In genomic region chr3:121736112-121736511, GRCh38 we compare ENCODE assay signal across 23 cellular contexts. TPM values are rescaled to one million over a fixed set of nuclear protein-coding genes. Genes with fewer than 3 reads are reported as not detected.
DNase-seq lines count a peak whose midpoint lies in the region; ATAC-seq and TF ChIP-seq lines count a peak whose summit lies in the region.
"Had no signal": no experiment of that assay in that cellular context is flagged by ENCODE, and none has a peak within 500 bp of the region (broad histone marks: within the 10 kb centered on the region; RNA-seq: fewer than 3 reads in every experiment).

No MANE protein-coding gene starts in this region.

- H3K4me3 Mint-ChIP-seq in activated naive CD4-positive, alpha-beta T cell treated with anti-CD3 and anti-CD28 coated beads, Interleukin-2, amount 10 ng/mL, durations not matched to agents 7 days and 5 days: no peak overlapping the region
- H3K4me3 Mint-ChIP-seq in endothelial cell (ENCODE audit: unreplicated experiment) (no peak overlapping the region), type B pancreatic cell (no peak overlapping the region)
- H3K4me3 Mint-ChIP-seq: CD4-positive, alpha-beta memory T cell had no signal

- peak overlapping the region in 1 of 2 donors; percentile 22 for H3K27ac Mint-ChIP-seq in activated naive CD4-positive, alpha-beta T cell treated with anti-CD3 and anti-CD28 coated beads, Interleukin-2, amount 50 U/mL, for 72 hours
- H3K27ac Mint-ChIP-seq in activated naive CD4-positive, alpha-beta T cell treated with anti-CD3 and anti-CD28 coated beads, Interleukin-2, amount 10 ng/mL, durations not matched to agents 7 days and 5 days: no peak overlapping the region
- H3K27ac Mint-ChIP-seq in endothelial cell (ENCODE audit: unreplicated experiment) (peak overlapping the region; percentile 61), type B pancreatic cell (peak overlapping the region; percentile 56)
- H3K27ac Mint-ChIP-seq: CD4-positive, alpha-beta memory T cell had no signal

- TF ChIP-seq CTCF in endothelial cell (IDR thresholded peaks at IDR 0.05; ENCODE audit: unreplicated experiment) (no peak), type B pancreatic cell (conservative IDR thresholded peaks at IDR 0.05) (no peak)

- peaks cover 7% of the 10 kb centered on the region for H3K4me1 Mint-ChIP-seq in activated naive CD4-positive, alpha-beta T cell treated with anti-CD3 and anti-CD28 coated beads, Interleukin-2, amount 10 ng/mL, durations not matched to agents 7 days and 5 days
- H3K4me1 Mint-ChIP-seq in endothelial cell (ENCODE audit: unreplicated experiment) (peaks cover 11% of the 10 kb centered on the region), type B pancreatic cell (ENCODE audit: unreplicated experiment) (peaks cover 13% of the 10 kb centered on the region)

- ATAC-seq in activated naive CD4-positive, alpha-beta T cell treated with anti-CD3 and anti-CD28 coated beads, Interleukin-2, amount 50 U/mL, for 72 hours: peak; percentile 48 to 74
- ATAC-seq in SK-N-SH treated with all-trans-retinoic acid at 6 μM for 48 hours (peak; percentile 50; the same call in 2 of the 3 replicates), GM19463 (IDR thresholded peaks at IDR 0.05; ENCODE audit: unreplicated experiment) (no peak)
- ATAC-seq: gastroesophageal sphincter, left lobe of liver, upper lobe of right lung had no signal

- no peaks in the 10 kb centered on the region for H3K27me3 Mint-ChIP-seq in activated naive CD4-positive, alpha-beta T cell treated with anti-CD3 and anti-CD28 coated beads, Interleukin-2, amount 10 ng/mL, durations not matched to agents 7 days and 5 days
- no peaks in the 10 kb centered on the region for H3K27me3 Mint-ChIP-seq in endothelial cell (ENCODE audit: unreplicated experiment)
- no peaks in the 10 kb centered on the region for H3K27me3 Mint-ChIP-seq in type B pancreatic cell
- H3K27me3 Mint-ChIP-seq: CD4-positive, alpha-beta memory T cell had no signal

- DNase-seq in activated naive CD4-positive, alpha-beta T cell treated with anti-CD3 and anti-CD28 coated beads, Interleukin-2, amount 50 U/mL, for 72 hours (ENCODE audit: low spot score in 2 of 2): no peak
- DNase-seq in activated naive CD4-positive, alpha-beta T cell treated with anti-CD3 and anti-CD28 coated beads, Interleukin-2, amount 10 ng/mL, durations not matched to agents 7 days and 5 days: no peak
- no peak for DNase-seq in endothelial cell (ENCODE audit: low spot score)
- DNase-seq in type B pancreatic cell (ENCODE audit: extremely low spot score, unreplicated experiment): no peak
- DNase-seq in NCI-H774 (lab: John Stamatoyannopoulos, UW): no peak
- DNase-seq in NCI-H2196 treated with DMSO at 0.1 percent for 48 hours (lab: John Stamatoyannopoulos, UW; ENCODE audit: unreplicated experiment): no peak
- DNase-seq: activated CD4-positive, alpha-beta T cell treated with anti-CD3 and anti-CD28 coated beads, Interleukin-2, amount 50 U/mL, for 1 hour; activated effector memory CD4-positive, alpha-beta T cell treated with Interleukin-2 at 50 U/mL for 16 hours; CD4-positive, alpha-beta memory T cell; DMS79; MM.1S; NCI-H146; NCI-H2171 treated with DMSO at 0.1 percent for 48 hours; NCI-H82; retina; stimulated activated CD4-positive, alpha-beta T cell treated with anti-CD3 and anti-CD28 coated beads, Interleukin-15, amount 100 ng/mL, for 24 hours; stimulated activated naive CD4-positive, alpha-beta T cell treated with Interleukin-2 at 50 U/mL for 16 hours; T1000; upper lobe of right lung had no signal

- H3K9me3 Mint-ChIP-seq in activated naive CD4-positive, alpha-beta T cell treated with anti-CD3 and anti-CD28 coated beads, Interleukin-2, amount 50 U/mL, for 72 hours: no peaks in the 10 kb centered on the region
- H3K9me3 Mint-ChIP-seq in activated naive CD4-positive, alpha-beta T cell treated with anti-CD3 and anti-CD28 coated beads, Interleukin-2, amount 10 ng/mL, durations not matched to agents 7 days and 5 days: no peaks in the 10 kb centered on the region
- no peaks in the 10 kb centered on the region for H3K9me3 Mint-ChIP-seq in endothelial cell (ENCODE audit: unreplicated experiment)
- no peaks in the 10 kb centered on the region for H3K9me3 Mint-ChIP-seq in type B pancreatic cell
- H3K9me3 Mint-ChIP-seq: CD4-positive, alpha-beta memory T cell had no signal

- H3K36me3 Mint-ChIP-seq in activated naive CD4-positive, alpha-beta T cell treated with anti-CD3 and anti-CD28 coated beads, Interleukin-2, amount 50 U/mL, for 72 hours: peaks cover 6 to 7% of the 10 kb centered on the region in 2 donors
- H3K36me3 Mint-ChIP-seq in activated naive CD4-positive, alpha-beta T cell treated with anti-CD3 and anti-CD28 coated beads, Interleukin-2, amount 10 ng/mL, durations not matched to agents 7 days and 5 days: peaks cover 11% of the 10 kb centered on the region
- peaks cover 3% of the 10 kb centered on the region for H3K36me3 Mint-ChIP-seq in endothelial cell (ENCODE audit: low read depth, unreplicated experiment)
- peaks cover 16% of the 10 kb centered on the region for H3K36me3 Mint-ChIP-seq in type B pancreatic cell

- CTCF ChIA-PET in activated naive CD4-positive, alpha-beta T cell treated with anti-CD3 and anti-CD28 coated beads, Interleukin-2, amount 10 ng/mL, durations not matched to agents 7 days and 5 days (lab: Charles Lee): no interaction called here

TF ChIP-seq in SK-N-SH treated with all-trans-retinoic acid at 6 μM for 48 hours, 23 proteins besides CTCF, POLR2A, EP300 and RAD21 (continues in another document):
- TF ChIP-seq ESRRG (CRISPR knock-in tag; IDR thresholded peaks at IDR 0.05): no peak
- no peak for TF ChIP-seq PPARA (CRISPR knock-in tag; IDR thresholded peaks at IDR 0.05; ENCODE audit: borderline replicate concordance)
- TF ChIP-seq, protein P1, sequence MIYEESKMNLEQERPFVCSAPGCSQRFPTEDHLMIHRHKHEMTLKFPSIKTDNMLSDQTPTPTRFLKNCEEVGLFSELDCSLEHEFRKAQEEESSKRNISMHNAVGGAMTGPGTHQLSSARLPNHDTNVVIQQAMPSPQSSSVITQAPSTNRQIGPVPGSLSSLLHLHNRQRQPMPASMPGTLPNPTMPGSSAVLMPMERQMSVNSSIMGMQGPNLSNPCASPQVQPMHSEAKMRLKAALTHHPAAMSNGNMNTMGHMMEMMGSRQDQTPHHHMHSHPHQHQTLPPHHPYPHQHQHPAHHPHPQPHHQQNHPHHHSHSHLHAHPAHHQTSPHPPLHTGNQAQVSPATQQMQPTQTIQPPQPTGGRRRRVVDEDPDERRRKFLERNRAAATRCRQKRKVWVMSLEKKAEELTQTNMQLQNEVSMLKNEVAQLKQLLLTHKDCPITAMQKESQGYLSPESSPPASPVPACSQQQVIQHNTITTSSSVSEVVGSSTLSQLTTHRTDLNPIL (CRISPR knock-in tag; IDR thresholded peaks at IDR 0.05; ENCODE audit: low read depth): no peak
- no peak for TF ChIP-seq TCF4 (CRISPR knock-in tag; IDR thresholded peaks at IDR 0.05; ENCODE audit: borderline replicate concordance)
- TF ChIP-seq, protein P2, sequence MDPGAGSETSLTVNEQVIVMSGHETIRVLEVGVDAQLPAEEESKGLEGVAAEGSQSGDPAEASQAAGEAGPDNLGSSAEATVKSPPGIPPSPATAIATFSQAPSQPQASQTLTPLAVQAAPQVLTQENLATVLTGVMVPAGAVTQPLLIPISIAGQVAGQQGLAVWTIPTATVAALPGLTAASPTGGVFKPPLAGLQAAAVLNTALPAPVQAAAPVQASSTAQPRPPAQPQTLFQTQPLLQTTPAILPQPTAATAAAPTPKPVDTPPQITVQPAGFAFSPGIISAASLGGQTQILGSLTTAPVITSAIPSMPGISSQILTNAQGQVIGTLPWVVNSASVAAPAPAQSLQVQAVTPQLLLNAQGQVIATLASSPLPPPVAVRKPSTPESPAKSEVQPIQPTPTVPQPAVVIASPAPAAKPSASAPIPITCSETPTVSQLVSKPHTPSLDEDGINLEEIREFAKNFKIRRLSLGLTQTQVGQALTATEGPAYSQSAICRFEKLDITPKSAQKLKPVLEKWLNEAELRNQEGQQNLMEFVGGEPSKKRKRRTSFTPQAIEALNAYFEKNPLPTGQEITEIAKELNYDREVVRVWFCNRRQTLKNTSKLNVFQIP (CRISPR knock-in tag; IDR thresholded peaks at IDR 0.05; ENCODE audit: borderline replicate concordance, low read depth): no peak
- no peak for TF ChIP-seq TSHZ2 (CRISPR knock-in tag; IDR thresholded peaks at IDR 0.05)
- no peak for TF ChIP-seq ZNF565 (CRISPR knock-in tag; conservative IDR thresholded peaks at IDR 0.05; ENCODE audit: low read depth)
- TF ChIP-seq ZFP3 (CRISPR knock-in tag; IDR thresholded peaks at IDR 0.05): no peak

RNA-seq across cellular contexts. Expression of gene GOLGB1, which starts 13.4 kb away (rescaled TPM):
- 10 to 100 TPM; 30.1 to 31.8 TPM for total RNA-seq in activated naive CD4-positive, alpha-beta T cell treated with anti-CD3 and anti-CD28 coated beads, Interleukin-2, amount 50 U/mL, for 72 hours
- total RNA-seq in endothelial cell (ENCODE audit: unreplicated experiment): 63.1 TPM
- total RNA-seq in type B pancreatic cell (ENCODE audit: low replicate concordance): 49.9 and 76.9 TPM in 2 replicates
